1 cellular context compared by ENCODE assay signal in the genomic region with DNA sequence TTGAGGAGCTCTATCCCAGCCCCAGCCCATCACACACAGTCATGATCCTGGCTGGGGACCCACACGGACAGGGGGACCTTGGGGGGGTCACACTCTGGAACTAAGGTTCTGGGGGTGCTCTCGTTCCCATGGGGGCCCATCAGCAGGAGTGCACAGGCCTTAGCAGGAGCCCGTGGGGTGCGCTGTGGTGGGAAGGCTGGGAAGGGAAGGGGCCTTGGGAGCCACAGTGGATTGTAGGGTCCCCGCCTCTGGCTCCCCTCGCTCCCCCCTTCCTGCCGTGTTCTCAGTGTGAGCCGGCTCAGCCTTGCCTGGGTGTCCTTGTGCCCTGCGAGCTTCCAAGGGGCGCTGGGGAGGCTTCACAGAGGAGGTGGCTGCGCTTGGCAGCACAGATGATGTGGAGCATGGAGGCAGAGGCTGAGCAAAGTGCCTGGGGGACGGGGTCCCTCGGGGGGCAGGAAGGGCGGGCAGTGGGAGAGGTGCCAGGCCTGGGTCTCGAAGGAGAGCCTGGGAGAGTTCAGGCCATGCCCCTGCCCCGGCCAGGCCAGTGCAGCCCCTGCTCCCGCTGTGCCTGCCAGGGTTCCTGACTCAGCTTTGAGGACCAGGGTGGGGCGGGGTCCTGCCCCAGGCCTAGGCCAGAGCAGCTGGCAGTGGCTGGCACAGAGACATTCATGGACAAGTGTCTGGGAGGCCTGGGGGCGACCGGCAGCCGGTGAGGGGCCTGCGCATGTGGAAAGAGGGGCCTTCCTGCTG.
A peak's percentile ranks its signal among the peaks of the same experiment; 100 is the strongest.
TF ChIP-seq lines count a peak whose summit lies in the region.

No MANE protein-coding gene starts in this region.

TF ChIP-seq in HepG2, 621 proteins besides CTCF, POLR2A, EP300 and RAD21:
- TF ChIP-seq AKAP8 (CRISPR knock-in tag; IDR thresholded peaks at IDR 0.05) = 0 out of 2 replicates have a peak, but pooled peaks have one; percentile 36
- no peak for TF ChIP-seq TBX2 (CRISPR knock-in tag; IDR thresholded peaks at IDR 0.05; ENCODE audit: borderline replicate concordance)
- peak; percentile 77 for TF ChIP-seq AGO2 (optimal IDR thresholded peaks at IDR 0.05; ENCODE audit: low read depth, low read length)
- TF ChIP-seq, protein P1, sequence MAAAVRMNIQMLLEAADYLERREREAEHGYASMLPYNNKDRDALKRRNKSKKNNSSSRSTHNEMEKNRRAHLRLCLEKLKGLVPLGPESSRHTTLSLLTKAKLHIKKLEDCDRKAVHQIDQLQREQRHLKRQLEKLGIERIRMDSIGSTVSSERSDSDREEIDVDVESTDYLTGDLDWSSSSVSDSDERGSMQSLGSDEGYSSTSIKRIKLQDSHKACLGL (CRISPR knock-in tag; IDR thresholded peaks at IDR 0.05) = no peak
- peak; percentile 85 for TF ChIP-seq AGO1 (IDR thresholded peaks at IDR 0.05; ENCODE audit: low read depth, low read length, poor library complexity, severe bottlenecking)
- TF ChIP-seq TAF1 (CRISPR knock-in tag; IDR thresholded peaks at IDR 0.05) = 0 out of 2 replicates have a peak, but pooled peaks have one; percentile 5
TF ChIP-seq in HepG2: peak in this region for 4.
